Comparison of ENCODE assay signal across 15 cellular contexts in the genomic region with DNA sequence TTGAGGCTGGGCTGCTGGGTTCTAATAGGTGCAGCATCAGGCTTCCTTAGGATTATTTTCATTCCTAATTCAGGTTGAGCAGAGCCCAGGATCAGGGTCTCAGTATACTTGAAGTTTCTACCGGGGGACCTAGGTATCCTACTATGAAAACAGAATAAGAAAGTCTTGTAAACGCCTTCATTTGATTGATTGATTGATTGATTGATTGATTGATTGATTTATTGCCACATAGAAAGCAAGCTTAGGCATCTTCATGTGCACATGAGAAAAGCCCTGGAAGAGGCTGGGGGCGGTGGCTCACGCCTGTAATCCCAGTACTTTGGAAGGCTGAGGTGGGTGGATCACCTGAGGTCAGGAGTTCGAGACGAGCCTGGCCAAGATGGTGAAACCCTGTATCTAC.
DNase-seq lines count a peak whose midpoint lies in the region; ATAC-seq and TF ChIP-seq lines count a peak whose summit lies in the region.
"Had no signal": no experiment of that assay in that cellular context is flagged by ENCODE, and none has a peak within 500 bp of the region (broad histone marks: within the 10 kb centered on the region; RNA-seq: fewer than 3 reads in every experiment).

No MANE protein-coding gene starts in this region.

- H3K9me3 ChIP-seq in heart left ventricle (no peaks in the 10 kb centered on the region), adrenal gland (replicated peaks in 1 of 3) (no peaks in the 10 kb centered on the region)
- H3K9me3 ChIP-seq: BE2C had no signal

- ATAC-seq in heart left ventricle: no peak
- no peak for ATAC-seq in Right ventricle myocardium inferior
- ATAC-seq in memory B cell (ENCODE audit: low read depth): no peak
- no peak for ATAC-seq in GM18519 (IDR thresholded peaks at IDR 0.05; ENCODE audit: low FRiP score, unreplicated experiment)

- H3K27me3 ChIP-seq in heart left ventricle: no peaks in the 10 kb centered on the region
- H3K27me3 ChIP-seq in adrenal gland: no peaks in the 10 kb centered on the region
- H3K27me3 ChIP-seq: BE2C had no signal

- H3K27me3 Mint-ChIP-seq in memory B cell (no peaks in the 10 kb centered on the region), type B pancreatic cell (no peaks in the 10 kb centered on the region)
- H3K27me3 Mint-ChIP-seq: activated B cell treated with CpG ODN at 0.5 μM for 24 hours had no signal

- TF ChIP-seq CTCF in heart left ventricle (IDR thresholded peaks at IDR 0.05): no peak
- no peak for TF ChIP-seq CTCF in adrenal gland (IDR thresholded peaks at IDR 0.05)
- TF ChIP-seq CTCF in type B pancreatic cell (conservative IDR thresholded peaks at IDR 0.05): no peak

- DNase-seq in heart left ventricle (no peak), Right ventricle myocardium inferior (ENCODE audit: missing footprints) (no peak), adrenal gland (no peak), memory B cell (ENCODE audit: low spot score in 2 of 2) (no peak), type B pancreatic cell (ENCODE audit: extremely low spot score, unreplicated experiment) (no peak), Ammon's horn (ENCODE audit: low spot score) (no peak), NCI-H524 treated with DMSO at 0.1 percent for 48 hours (lab: John Stamatoyannopoulos, UW) (no peak)
- DNase-seq: activated B cell treated with CpG ODN at 0.5 μM for 24 hours, activated gamma-delta T cell, BE2C, GDM1, MV-4-11, SIG-M5 had no signal

- H3K36me3 ChIP-seq in heart left ventricle: peaks cover 0 to 21% (median 12%) of the 10 kb centered on the region in 9 donors
- H3K36me3 ChIP-seq in adrenal gland (replicated peaks in 1 of 2): peaks cover 0 to 10% of the 10 kb centered on the region in 2 donors
- H3K36me3 ChIP-seq: BE2C had no signal

- TF ChIP-seq POLR2A in heart left ventricle (IDR thresholded peaks at IDR 0.05): no peak
- TF ChIP-seq POLR2A in adrenal gland (IDR thresholded peaks at IDR 0.05): no peak

- H3K4me3 Mint-ChIP-seq in memory B cell: no peak overlapping the region
- no peak overlapping the region for H3K4me3 Mint-ChIP-seq in type B pancreatic cell

- 70 to 84% (median 79%) methylated on average over 6 of the region's 6 CpGs for WGBS in heart left ventricle, 4 donors
- WGBS in adrenal gland, 4 donors: 63 to 67% (median 65%) methylated on average over 6 of the region's 6 CpGs

- H3K27ac Mint-ChIP-seq in memory B cell (peak overlapping the region; percentile 77), type B pancreatic cell (peak overlapping the region; percentile 93)
- H3K27ac Mint-ChIP-seq: activated B cell treated with CpG ODN at 0.5 μM for 24 hours had no signal

- H3K4me3 ChIP-seq in heart left ventricle (no peak overlapping the region), adrenal gland (no peak overlapping the region)

- H3K4me1 ChIP-seq in heart left ventricle (peaks cover 10 to 96% (median 82%) of the 10 kb centered on the region in 12 donors), adrenal gland (replicated peaks in 1 of 2) (peaks cover 45 to 78% of the 10 kb centered on the region in 2 donors)
- H3K4me1 ChIP-seq: BE2C had no signal

- H3K9me3 Mint-ChIP-seq in memory B cell (no peaks in the 10 kb centered on the region), type B pancreatic cell (no peaks in the 10 kb centered on the region)
- H3K9me3 Mint-ChIP-seq: activated B cell treated with CpG ODN at 0.5 μM for 24 hours had no signal

- H3K27ac ChIP-seq in heart left ventricle: peak overlapping the region in 11 of 12 donors; percentile 8 to 85 (median 68)
- H3K27ac ChIP-seq in adrenal gland: peak overlapping the region in 4 of 5 donors; percentile 3 to 72 (median 66)
- H3K27ac ChIP-seq: HL-60 had no signal

- peaks cover 11% of the 10 kb centered on the region for H3K36me3 Mint-ChIP-seq in memory B cell
- peaks cover 4% of the 10 kb centered on the region for H3K36me3 Mint-ChIP-seq in type B pancreatic cell

- intact Hi-C loops in heart left ventricle (cut with DNase I): loop anchor here in 1 of 10 donors (2.0 kb wide), 1 partner anchor 15 kb away; no protein-coding TSS in a partner anchor
- intact Hi-C loops in Right ventricle myocardium inferior (cut with DNase I): loop anchor here (2.0 kb wide), 1 partner anchor 15 kb away; no protein-coding TSS in a partner anchor
- intact Hi-C loops in adrenal gland (cut with DNase I): no loop called here

- H3K4me1 Mint-ChIP-seq in memory B cell (peaks cover 41% of the 10 kb centered on the region), type B pancreatic cell (ENCODE audit: unreplicated experiment) (peaks cover 68% of the 10 kb centered on the region)
